Comparison of ENCODE assay signal across 19 cellular contexts in the genomic region with DNA sequence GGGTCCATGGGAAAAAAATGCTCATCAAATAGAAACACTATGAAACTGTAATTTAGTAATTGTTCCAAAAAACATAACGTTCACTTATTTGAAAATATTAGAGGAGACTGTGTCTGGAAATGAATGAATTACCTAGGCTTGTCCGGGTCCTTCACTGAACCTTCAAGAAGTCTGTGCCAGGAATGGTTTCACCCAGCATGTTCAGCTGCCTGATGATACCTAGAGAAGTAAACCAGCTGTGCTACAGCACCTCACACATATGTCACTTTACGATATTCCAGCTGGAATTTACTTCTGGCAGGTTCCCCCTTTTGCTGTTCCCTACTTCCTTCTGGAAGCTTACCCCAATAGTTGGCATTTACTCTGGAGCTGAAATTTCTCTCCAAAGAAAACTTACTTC.
DNase-seq lines count a peak whose midpoint lies in the region; ATAC-seq, FAIRE-seq and TF ChIP-seq lines count a peak whose summit lies in the region.
"Had no signal": no experiment of that assay in that cellular context is flagged by ENCODE, and none has a peak within 500 bp of the region (broad histone marks: within the 10 kb centered on the region; RNA-seq: fewer than 3 reads in every experiment).

No MANE protein-coding gene starts in this region.

- H3K27ac Mint-ChIP-seq in glutamatergic neuron (ENCODE audit: unreplicated experiment) (peak overlapping the region; percentile 65), nephron (peak overlapping the region; percentile 4 to 37 (median 28))
- H3K27ac Mint-ChIP-seq: CD14-positive monocyte; CD4-positive, alpha-beta memory T cell had no signal

- intact Hi-C loops in Right ventricle myocardium inferior (cut with DNase I) (loop anchor here (10.0 kb wide), 1 partner anchor 184 kb away; no protein-coding TSS in a partner anchor), cardiac septum (cut with DNase I) (no loop called here)

- H3K27me3 Mint-ChIP-seq in glutamatergic neuron (ENCODE audit: unreplicated experiment), result no peaks in the 10 kb centered on the region
- H3K27me3 Mint-ChIP-seq in nephron (ENCODE audit: low read depth), result no peaks in the 10 kb centered on the region
- H3K27me3 Mint-ChIP-seq: CD4-positive, alpha-beta memory T cell had no signal

- no peak overlapping the region for H3K4me3 Mint-ChIP-seq in glutamatergic neuron (ENCODE audit: unreplicated experiment)
- no peak overlapping the region for H3K4me3 Mint-ChIP-seq in nephron
- H3K4me3 Mint-ChIP-seq: CD14-positive monocyte; CD4-positive, alpha-beta memory T cell had no signal

- H3K4me1 Mint-ChIP-seq in glutamatergic neuron (ENCODE audit: low read depth, unreplicated experiment) (peaks cover 8% of the 10 kb centered on the region), nephron (no peaks in the 10 kb centered on the region)
- H3K4me1 Mint-ChIP-seq: CD14-positive monocyte; CD4-positive, alpha-beta memory T cell had no signal

- H3K4me3 ChIP-seq in HFF-Myc (replicated peaks; ENCODE audit: low read depth, low read length), result no peak overlapping the region
- H3K4me3 ChIP-seq: BLaER1, GM23248, HAP-1, K562 had no signal

- no peaks in the 10 kb centered on the region for H3K36me3 Mint-ChIP-seq in glutamatergic neuron (ENCODE audit: unreplicated experiment)
- no peaks in the 10 kb centered on the region for H3K36me3 Mint-ChIP-seq in nephron (ENCODE audit: low read depth)
- H3K36me3 Mint-ChIP-seq: CD14-positive monocyte; CD4-positive, alpha-beta memory T cell had no signal

- no peak for TF ChIP-seq CTCF in HFF-Myc (IDR thresholded peaks at IDR 0.05; ENCODE audit: low read depth, low read length, missing control alignments)
- TF ChIP-seq CTCF in glutamatergic neuron (IDR thresholded peaks at IDR 0.05; ENCODE audit: partially characterized antibody, unreplicated experiment), result no peak
- TF ChIP-seq CTCF in nephron (IDR thresholded peaks at IDR 0.05; ENCODE audit: unreplicated experiment in 3 of 3), result no peak

- ATAC-seq in Right ventricle myocardium inferior (peak; percentile 56), GM19452 (IDR thresholded peaks at IDR 0.05; ENCODE audit: unreplicated experiment) (no peak), GM21447 (IDR thresholded peaks at IDR 0.05; ENCODE audit: unreplicated experiment) (no peak)
- ATAC-seq: K562 had no signal

- DNase-seq in Right ventricle myocardium inferior (ENCODE audit: missing footprints), result no peak
- DNase-seq in cardiac septum (ENCODE audit: low spot score), result no peak
- DNase-seq in HFF-Myc (ENCODE audit: extremely low read depth, low read depth), result peak; percentile 2
- no peak for DNase-seq in glutamatergic neuron
- DNase-seq in RCC 7860 (ENCODE audit: low spot score), result no peak
- DNase-seq: 8988T; CD4-positive, alpha-beta memory T cell; DMS79; GDM1; GM23248 had no signal

- no peak for FAIRE-seq in RCC 7860 (lab: Jason Lieb, UNC)
- FAIRE-seq: GM12892, GM18507, K562 had no signal

- H3K9me3 Mint-ChIP-seq in glutamatergic neuron (ENCODE audit: unreplicated experiment) (peaks cover 1% of the 10 kb centered on the region), nephron (no peaks in the 10 kb centered on the region)
